ENCODE assay signal across 9 cellular contexts in the genomic region with DNA sequence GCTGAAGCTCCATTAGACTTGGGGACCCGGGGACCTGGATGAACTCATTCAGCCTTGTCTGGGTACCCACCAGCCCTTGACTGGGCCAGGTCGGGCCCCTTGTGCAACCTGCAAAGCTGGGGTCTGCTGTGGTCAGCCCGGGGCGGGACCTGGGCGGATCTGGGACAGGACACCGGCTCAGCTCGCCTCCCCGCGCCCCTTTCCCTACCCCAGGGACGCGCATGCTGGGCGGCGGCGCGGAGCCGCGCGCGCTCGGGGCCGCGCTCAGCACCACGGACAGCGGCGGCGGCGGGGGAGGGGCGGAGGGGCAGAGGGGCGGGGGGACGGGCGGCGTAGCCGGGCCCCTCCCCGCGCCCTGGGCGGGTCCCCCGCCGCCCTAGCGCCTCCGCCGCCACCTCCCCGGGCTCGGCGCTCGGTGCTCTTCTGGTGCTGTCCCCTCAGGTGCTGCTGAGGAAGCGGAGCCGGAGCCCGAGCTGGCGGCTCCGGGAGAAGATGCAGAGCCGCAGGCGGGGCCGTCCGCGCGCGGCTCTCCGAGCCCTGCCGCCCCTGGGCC. TPM values are rescaled to one million over a fixed set of nuclear protein-coding genes. Genes with fewer than 3 reads are reported as not detected.
A peak's percentile ranks its signal among the peaks of the same experiment; 100 is the strongest.
DNase-seq lines count a peak whose midpoint lies in the region; ATAC-seq and TF ChIP-seq lines count a peak whose summit lies in the region.
"Had no signal": no experiment of that assay in that cellular context is flagged by ENCODE, and none has a peak within 500 bp of the region (broad histone marks: within the 10 kb centered on the region; RNA-seq: fewer than 3 reads in every experiment).

No MANE protein-coding gene starts in this region.

- H3K4me1 ChIP-seq in thoracic aorta (ENCODE audit: control insufficient read depth in 1 of 2, low read depth in 2 of 2) = peaks cover 5 to 16% of the 10 kb centered on the region in 2 donors

- H3K27me3 ChIP-seq in thoracic aorta (replicated peaks; ENCODE audit: insufficient read depth) = peaks cover 6% of the 10 kb centered on the region

- intact Hi-C loops in sciatic nerve (cut with DNase I) = no loop called here

- H3K4me3 ChIP-seq in thoracic aorta = peak overlapping the region; percentile 54

- TF ChIP-seq CTCF in VCaP (conservative IDR thresholded peaks at IDR 0.05) (no peak), thoracic aorta (IDR thresholded peaks at IDR 0.05) (no peak)

- H3K9me3 ChIP-seq in thoracic aorta = no peaks in the 10 kb centered on the region

- peaks cover 5% of the 10 kb centered on the region for H3K36me3 ChIP-seq in thoracic aorta

- ATAC-seq in thoracic aorta (ENCODE audit: insufficient number of reproducible peaks, low FRiP score, low read depth) (no peak), sciatic nerve (no peak)

- H3K27ac ChIP-seq in VCaP (peak overlapping the region; percentile 73), thoracic aorta (no peak overlapping the region)

- DNase-seq in NCI-H2227 (lab: John Stamatoyannopoulos, UW; ENCODE audit: unreplicated experiment) = peak; percentile 62
- DNase-seq in NCI-H2227 treated with DMSO at 0.1 percent for 48 hours (lab: John Stamatoyannopoulos, UW) = no peak
- DNase-seq in hepatic stellate cell (ENCODE audit: low spot score) = peak; percentile 59
- DNase-seq in thoracic aorta (ENCODE audit: low spot score) = no peak
- DNase-seq in stimulated activated CD4-positive, alpha-beta T cell treated with anti-CD3 and anti-CD28 coated beads, Interleukin-12 subunit alpha, Interleukin-12 subunit beta, amount 100 ng/mL, for 4 hours = no peak
- no peak for DNase-seq in sciatic nerve (ENCODE audit: low spot score)
- DNase-seq in SW 1271 (lab: John Stamatoyannopoulos, UW) = no peak

RNA-seq across cellular contexts. Expression of a gene that starts 7.4 kb away (rescaled TPM):
- total RNA-seq in thoracic aorta (10 to 100 TPM; 16.9 to 20.4 TPM), sciatic nerve (21.2 TPM)

RNA-seq across cellular contexts. Expression of a gene that starts 7.7 kb away (rescaled TPM):
- total RNA-seq in thoracic aorta (1 to 10 TPM in 1 of 2 donors, under 1 TPM in 1; 0.42 to 1.2 TPM), sciatic nerve (2.8 TPM)
- total RNA-seq: bronchial epithelial cell had no signal

RNA-seq across cellular contexts. Expression of a gene that starts 8.1 kb away (rescaled TPM):
- 10 to 100 TPM in 1 of 2 donors, 1 to 10 TPM in 1; 5.7 to 10.7 TPM for total RNA-seq in thoracic aorta
- total RNA-seq in sciatic nerve = 5.6 TPM

RNA-seq across cellular contexts. Expression of a gene that starts 13.9 kb away (rescaled TPM):
- total RNA-seq in thoracic aorta (10 to 100 TPM; 15.4 to 17.6 TPM), sciatic nerve (19.7 TPM)

RNA-seq across cellular contexts. Expression of a gene that starts 14.0 kb away (rescaled TPM):
- 10 to 100 TPM in 1 of 2 donors, 1 to 10 TPM in 1; 6.6 to 11.9 TPM for total RNA-seq in thoracic aorta
- total RNA-seq in sciatic nerve = 8.6 TPM

Comparison
In these comparisons a context has a peak if more than half of its experiments do, and no peak if none do; other contexts are left out.
1. DNase-seq: peak in NCI-H2227 (single experiment) and hepatic stellate cell (single experiment); none in NCI-H2227 treated with DMSO at 0.1 percent for 48 hours (single experiment), thoracic aorta (single experiment), stimulated activated CD4-positive, alpha-beta T cell treated with anti-CD3 and anti-CD28 coated beads, Interleukin-12 subunit alpha, Interleukin-12 subunit beta, amount 100 ng/mL, for 4 hours (single experiment), sciatic nerve (single experiment) and SW 1271 (0 of 2).